In the genomic region with DNA sequence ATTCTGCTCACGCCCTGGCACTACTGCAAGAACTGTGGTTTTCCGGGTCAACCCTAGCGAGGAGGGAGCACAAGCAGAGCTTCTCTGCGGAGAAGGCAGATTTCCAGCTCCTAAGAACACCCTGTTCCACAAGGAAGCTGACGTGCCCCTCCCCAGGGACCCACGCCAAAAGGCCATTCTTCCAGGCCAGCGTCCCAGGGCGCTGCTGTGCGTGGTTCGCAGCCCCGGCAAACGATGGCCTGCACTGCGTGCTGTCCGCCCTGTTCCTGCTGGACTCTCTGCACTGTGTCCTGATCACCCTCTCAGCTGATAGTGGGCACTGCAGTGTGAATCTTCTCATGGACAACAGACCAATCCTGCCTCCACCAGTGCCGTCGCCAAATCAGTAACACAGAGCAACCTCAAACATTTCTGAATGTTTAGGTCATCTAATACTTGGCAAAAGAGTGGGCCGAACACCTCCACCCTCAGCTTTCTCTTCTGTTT, we compare ENCODE assay signal across 9 cellular contexts. TPM values are rescaled to one million over a fixed set of nuclear protein-coding genes. Genes with fewer than 3 reads are reported as not detected.
DNase-seq lines count a peak whose midpoint lies in the region; ATAC-seq, FAIRE-seq and TF ChIP-seq lines count a peak whose summit lies in the region.
"Had no signal": no experiment of that assay in that cellular context is flagged by ENCODE, and none has a peak within 500 bp of the region (broad histone marks: within the 10 kb centered on the region; RNA-seq: fewer than 3 reads in every experiment).

No MANE protein-coding gene starts in this region.

- H3K4me1 ChIP-seq in spleen: no peaks in the 10 kb centered on the region

- H3K4me3 ChIP-seq in spleen: no peak overlapping the region

- H3K27me3 ChIP-seq in spleen (replicated peaks in 1 of 7): no peaks in the 10 kb centered on the region

- no peaks in the 10 kb centered on the region for H3K9me3 ChIP-seq in spleen

- no peak overlapping the region for H3K27ac ChIP-seq in spleen

- WGBS in spleen, 5 donors: 93 to 95% (median 93%) methylated on average over 16 to 17 of the region's 17 CpGs

- TF ChIP-seq POLR2A in spleen (IDR thresholded peaks at IDR 0.05): no peak

- no peak for ATAC-seq in GM21825 (IDR thresholded peaks at IDR 0.05; ENCODE audit: unreplicated experiment)

- peak; percentile 24 for DNase-seq in HK-2 (ENCODE audit: unreplicated experiment)
- DNase-seq in cerebellum (ENCODE audit: low spot score): peak; percentile 30
- peak; percentile 46 for DNase-seq in kidney glomerular epithelial cell (lab: John Stamatoyannopoulos, UW)
- DNase-seq in spleen: peak; percentile 45
- no peak for DNase-seq in NK-92 (lab: John Stamatoyannopoulos, UW; ENCODE audit: unreplicated experiment)
- DNase-seq in AML-193 (lab: John Stamatoyannopoulos, UW): no peak
- no peak for DNase-seq in GM19239 (ENCODE audit: insufficient read length, low spot score)
- DNase-seq: NCI-H524 treated with DMSO at 0.1 percent for 48 hours had no signal

- H3K36me3 ChIP-seq in spleen: peaks cover 0 to 100% (median 74%) of the 10 kb centered on the region in 6 donors

- intact Hi-C loops in spleen (cut with DNase I; ENCODE audit: low total_unique reads): no loop called here

- no peak for TF ChIP-seq CTCF in spleen (IDR thresholded peaks at IDR 0.05 in 8 of 11, conservative IDR thresholded peaks at IDR 0.05 in 3 of 11)

- FAIRE-seq in GM19239 (lab: Jason Lieb, UNC): no peak

RNA-seq across cellular contexts. Expression of a gene that starts 49.1 kb away (rescaled TPM):
- total RNA-seq in cerebellum (11.8 TPM), spleen (100 to 1,000 TPM in 1 of 7 donors, 10 to 100 TPM in 6; 36.5 to 106 (median 55.8) TPM)
- 10 to 100 TPM; 31.8 to 56.0 (median 48.4) TPM for polyA plus RNA-seq in spleen

Comparison
In these comparisons a context has a peak if more than half of its experiments do, and no peak if none do; other contexts are left out.
1. DNase-seq: peak in HK-2 (single experiment), cerebellum (single experiment), kidney glomerular epithelial cell (single experiment) and spleen (single experiment); none in NK-92 (single experiment), AML-193 (0 of 2) and GM19239 (single experiment).